Comparison of ENCODE assay signal across 9 cellular contexts in the genomic region with DNA sequence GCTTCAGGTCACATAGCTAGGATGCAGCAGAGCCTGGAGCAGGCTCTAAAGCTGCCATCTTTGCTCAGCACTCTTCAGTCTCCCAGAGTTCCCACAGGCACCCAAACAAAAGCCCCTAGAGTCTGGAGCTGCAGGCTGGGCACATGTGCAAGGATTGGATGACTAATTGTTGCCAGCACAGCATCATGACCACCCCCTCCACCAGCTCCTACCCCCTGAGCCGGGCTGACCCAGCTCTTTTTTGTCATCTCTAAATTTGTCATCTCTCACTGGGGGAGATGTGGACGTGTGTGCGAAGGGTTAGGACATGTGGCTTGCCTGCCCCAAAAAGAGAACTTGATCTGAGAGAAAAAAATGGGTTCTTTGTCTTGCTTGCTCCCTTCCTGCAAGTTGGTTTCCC. TPM values are rescaled to one million over a fixed set of nuclear protein-coding genes. Genes with fewer than 3 reads are reported as not detected.
DNase-seq lines count a peak whose midpoint lies in the region; TF ChIP-seq lines count a peak whose summit lies in the region.
"Had no signal": no experiment of that assay in that cellular context is flagged by ENCODE, and none has a peak within 500 bp of the region (broad histone marks: within the 10 kb centered on the region; RNA-seq: fewer than 3 reads in every experiment).

No MANE protein-coding gene starts in this region.

- H4K20me1 ChIP-seq in SK-N-SH (ENCODE audit: insufficient read depth), result no peaks in the 10 kb centered on the region

- H3K27ac ChIP-seq in SK-N-SH (ENCODE audit: low read depth in 2 of 2, low read length in 1 of 2), result peak overlapping the region; percentile 96 to 100
- peak overlapping the region; percentile 82 to 90 (median 85) for H3K27ac ChIP-seq in sigmoid colon
- H3K27ac ChIP-seq: KMS-11 had no signal

- no peak for TF ChIP-seq EP300 in SK-N-SH (IDR thresholded peaks at IDR 0.05; ENCODE audit: borderline replicate concordance in 1 of 2, low read depth in 1 of 2, low read length in 1 of 2)
- TF ChIP-seq EP300 in sigmoid colon (IDR thresholded peaks at IDR 0.05), result peak in 1 of 4 donors; percentile 32

- H3K9me3 ChIP-seq in SK-N-SH (no peaks in the 10 kb centered on the region), sigmoid colon (no peaks in the 10 kb centered on the region)

- H3K4me1 ChIP-seq in SK-N-SH (ENCODE audit: control insufficient read depth in 1 of 2, insufficient read depth in 2 of 2, low read depth in 1 of 2, low read length in 1 of 2) (peaks cover 14 to 20% of the 10 kb centered on the region in 2 experiments; a peak in 3 of 4 replicates), sigmoid colon (peaks cover 0 to 15% (median 9%) of the 10 kb centered on the region in 4 donors)

- H3K9ac ChIP-seq in SK-N-SH, result peak overlapping the region; percentile 80; the same call in 1 of the 2 replicates
- H3K9ac ChIP-seq: KMS-11 had no signal

- no peaks in the 10 kb centered on the region for H3K79me2 ChIP-seq in SK-N-SH (ENCODE audit: insufficient read depth)

- TF ChIP-seq CTCF in SK-N-SH (IDR thresholded peaks at IDR 0.05), result no peak
- TF ChIP-seq CTCF in fibroblast of mammary gland (conservative IDR thresholded peaks at IDR 0.05; ENCODE audit: control insufficient read depth, insufficient read depth, low read depth, low read length), result no peak
- TF ChIP-seq CTCF in sigmoid colon (IDR thresholded peaks at IDR 0.05), result no peak

- CTCF ChIA-PET in SK-N-SH (lab: Yijun Ruan, JAX), result interaction anchor here (0.9 to 1.7 kb wide), 5 partner anchors 11 to 93 kb away, joined by 3 to 5 read pairs (median 3); a partner anchor contains a TSS

- H3K27me3 ChIP-seq in SK-N-SH (ENCODE audit: insufficient read depth) (no peaks in the 10 kb centered on the region), sigmoid colon (peaks cover 0 to 6% (median 0%) of the 10 kb centered on the region in 3 donors)

- no peaks in the 10 kb centered on the region for H3K9me2 ChIP-seq in SK-N-SH

- intact Hi-C loops in sigmoid colon (cut with DNase I), result no loop called here

- no peak overlapping the region for H3K4me3 ChIP-seq in SK-N-SH (ENCODE audit: low read depth in 2 of 2, low read length in 1 of 2)
- no peak overlapping the region for H3K4me3 ChIP-seq in fibroblast of mammary gland (ENCODE audit: control insufficient read depth, low read depth, low read length)
- no peak overlapping the region for H3K4me3 ChIP-seq in sigmoid colon

- H3K4me2 ChIP-seq in SK-N-SH, result peak overlapping the region; percentile 74; the same call in 1 of the 2 replicates
- H3K4me2 ChIP-seq: KMS-11 had no signal

- peak overlapping the region; percentile 44 for H2AFZ ChIP-seq in SK-N-SH (ENCODE audit: low read depth)

- peaks cover 14% of the 10 kb centered on the region for H3F3A ChIP-seq in SK-N-SH (replicated peaks; ENCODE audit: insufficient read depth)

- TF ChIP-seq POLR2A in sigmoid colon (IDR thresholded peaks at IDR 0.05), result no peak

- POLR2A ChIA-PET in SK-N-SH (lab: Yijun Ruan, JAX), result interaction anchor here (0.7 to 2.1 kb wide), 5 partner anchors 10 to 136 kb away, joined by 3 to 29 read pairs (median 3); a partner anchor contains a TSS

- H3K36me3 ChIP-seq in SK-N-SH (replicated peaks in 1 of 2; ENCODE audit: control insufficient read depth in 1 of 2, insufficient read depth in 2 of 2, low read length in 1 of 2) (no peaks in the 10 kb centered on the region), sigmoid colon (no peaks in the 10 kb centered on the region)

- 29% methylated on average over 3 of the region's 3 CpGs for WGBS in SK-N-SH (ENCODE audit: low lambda C conversion rate)
- WGBS in sigmoid colon, 2 donors, result 68 to 71% methylated on average over 3 of the region's 3 CpGs

- DNase-seq in ELR (ENCODE audit: low read depth) (peak; percentile 81), SK-N-SH (no peak), fibroblast of mammary gland (ENCODE audit: low read depth) (peak; percentile 95), sigmoid colon (peak; percentile 78), NCI-H128 (lab: John Stamatoyannopoulos, UW; ENCODE audit: unreplicated experiment) (no peak), RPMI8226 (no peak), NCI-H1092 (lab: John Stamatoyannopoulos, UW) (no peak), DMS 273 treated with DMSO at 0.1 percent for 48 hours (lab: John Stamatoyannopoulos, UW) (no peak)

- TF ChIP-seq RAD21 in SK-N-SH (IDR thresholded peaks at IDR 0.05; ENCODE audit: low read length), result no peak

TF ChIP-seq in SK-N-SH, 30 proteins besides CTCF, POLR2A, EP300 and RAD21:
- TF ChIP-seq FOSL2 (IDR thresholded peaks at IDR 0.05; ENCODE audit: borderline replicate concordance, low read depth), result peak; percentile 51; the same call in 1 of the 2 replicates
- TF ChIP-seq TCF12 (IDR thresholded peaks at IDR 0.05), result peak; percentile 37; the same call in 1 of the 2 replicates
- TF ChIP-seq, protein P1, sequence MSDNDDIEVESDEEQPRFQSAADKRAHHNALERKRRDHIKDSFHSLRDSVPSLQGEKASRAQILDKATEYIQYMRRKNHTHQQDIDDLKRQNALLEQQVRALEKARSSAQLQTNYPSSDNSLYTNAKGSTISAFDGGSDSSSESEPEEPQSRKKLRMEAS (IDR thresholded peaks at IDR 0.05; ENCODE audit: low read depth), result peak; percentile 26; the same call in 1 of the 2 replicates
- no peak for TF ChIP-seq CHD2 (IDR thresholded peaks at IDR 0.05; ENCODE audit: low read length, partially characterized antibody)

RNA-seq across cellular contexts. Expression of a gene that starts 4.3 kb away (rescaled TPM):
- polyA plus RNA-seq in SK-N-SH (2012; rRNA removed), result 5.7 and 6.8 TPM in 2 replicates
- polyA plus RNA-seq in SK-N-SH (2012; cell fraction: cytosol; rRNA removed), result 3.1 and 3.8 TPM in 2 replicates
- polyA plus RNA-seq in SK-N-SH (2012; cell fraction: nucleus; rRNA removed), result 13.5 and 15.4 TPM in 2 replicates
- 10 to 100 TPM in 1 of 4 donors, 1 to 10 TPM in 3; 6.0 to 18.0 (median 7.5) TPM for total RNA-seq in sigmoid colon
- 1 to 10 TPM; 1.2 to 6.0 (median 2.1) TPM for polyA plus RNA-seq in sigmoid colon

RNA-seq across cellular contexts. Expression of a gene that starts 17.6 kb away (rescaled TPM):
- polyA plus RNA-seq in SK-N-SH (2012; rRNA removed), result 11.0 and 15.4 TPM in 2 replicates
- 15.9 and 16.6 TPM in 2 replicates for polyA plus RNA-seq in SK-N-SH (2012; cell fraction: cytosol; rRNA removed)
- 7.5 and 9.3 TPM in 2 replicates for polyA plus RNA-seq in SK-N-SH (2012; cell fraction: nucleus; rRNA removed)
- 10 to 100 TPM; 19.0 to 31.3 (median 25.4) TPM for total RNA-seq in sigmoid colon
- 10 to 100 TPM; 13.2 to 27.2 (median 14.4) TPM for polyA plus RNA-seq in sigmoid colon

RNA-seq across cellular contexts. Expression of a gene that starts 29.2 kb away (rescaled TPM):
- 35.2 and 37.3 TPM in 2 replicates for polyA plus RNA-seq in SK-N-SH (2012; rRNA removed)
- 33.4 and 34.1 TPM in 2 replicates for polyA plus RNA-seq in SK-N-SH (2012; cell fraction: cytosol; rRNA removed)
- 25.2 and 27.5 TPM in 2 replicates for polyA plus RNA-seq in SK-N-SH (2012; cell fraction: nucleus; rRNA removed)
- 10 to 100 TPM in 2 of 4 donors, 1 to 10 TPM in 2; 9.1 to 18.1 (median 12.0) TPM for total RNA-seq in sigmoid colon
- polyA plus RNA-seq in sigmoid colon, result 10 to 100 TPM; 18.0 to 64.6 (median 32.4) TPM

RNA-seq across cellular contexts. Expression of a gene that starts 29.5 kb away (rescaled TPM):
- polyA plus RNA-seq in SK-N-SH (2012; rRNA removed) (65.8 and 66.9 TPM in 2 replicates), sigmoid colon (100 to 1,000 TPM in 2 of 3 donors, 10 to 100 TPM in 1; 93.1 to 106 (median 104) TPM)
- 92.0 and 146 TPM in 2 replicates for polyA plus RNA-seq in SK-N-SH (2012; cell fraction: cytosol; rRNA removed)
- 23.2 and 38.0 TPM in 2 replicates for polyA plus RNA-seq in SK-N-SH (2012; cell fraction: nucleus; rRNA removed)
- 10 to 100 TPM; 49.0 to 81.9 (median 76.9) TPM for total RNA-seq in sigmoid colon

Comparison
In these comparisons a context has a peak if more than half of its experiments do, and no peak if none do; other contexts are left out.
1. DNase-seq: peak in ELR (single experiment), fibroblast of mammary gland (single experiment) and sigmoid colon (single experiment); none in SK-N-SH (single experiment), NCI-H128 (single experiment), RPMI8226 (single experiment), NCI-H1092 (single experiment) and DMS 273 treated with DMSO at 0.1 percent for 48 hours (single experiment).